8 cellular contexts compared by ENCODE assay signal in the genomic region with DNA sequence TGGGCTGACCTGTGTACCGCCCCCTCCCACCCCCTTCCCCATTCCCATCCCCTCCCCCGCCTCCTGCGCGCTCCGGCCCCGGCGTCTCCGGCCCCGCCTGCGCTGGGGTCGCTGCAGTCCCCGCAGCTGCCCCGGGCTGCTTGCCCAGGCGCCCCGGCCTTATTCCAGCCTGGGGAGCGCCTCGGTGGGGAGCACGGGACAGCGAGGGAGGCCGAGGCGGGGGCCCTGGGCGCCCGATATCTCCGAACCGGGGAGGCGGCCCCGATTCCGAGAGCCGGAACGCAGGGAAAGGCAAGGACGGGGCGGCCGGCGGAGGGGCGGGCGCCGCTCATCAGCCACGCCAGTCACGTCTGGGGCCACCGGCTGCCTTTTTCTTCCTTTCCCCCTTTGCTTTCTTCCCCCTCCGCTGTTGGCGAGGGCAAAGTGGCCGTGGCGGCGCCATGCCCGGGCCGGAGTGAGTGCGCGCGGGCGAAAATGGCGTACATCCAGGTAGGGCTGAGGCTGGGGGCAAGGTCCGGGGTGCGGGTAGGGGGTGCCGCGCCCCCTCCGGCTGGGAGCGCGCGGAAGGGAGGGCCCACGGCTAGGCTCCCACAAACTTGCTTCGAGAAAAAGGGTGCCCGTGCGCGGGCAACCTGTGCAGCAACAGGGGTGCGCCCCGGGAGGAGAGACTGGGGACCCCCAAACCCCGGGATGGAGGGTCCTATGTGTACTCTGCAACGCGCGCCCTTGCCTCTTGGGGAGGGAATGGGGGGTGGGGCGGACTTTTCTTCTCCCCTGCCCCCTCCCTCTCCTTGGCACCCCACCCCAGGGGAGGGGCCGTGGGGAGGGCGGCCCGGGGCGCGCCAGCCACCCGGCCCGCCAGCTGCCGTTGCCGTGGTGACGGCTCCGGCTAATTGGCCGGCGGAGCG. TPM values are rescaled to one million over a fixed set of nuclear protein-coding genes. Genes with fewer than 3 reads are reported as not detected.
A peak's percentile ranks its signal among the peaks of the same experiment; 100 is the strongest.
DNase-seq lines count a peak whose midpoint lies in the region; ATAC-seq and TF ChIP-seq lines count a peak whose summit lies in the region.

A gene with protein sequence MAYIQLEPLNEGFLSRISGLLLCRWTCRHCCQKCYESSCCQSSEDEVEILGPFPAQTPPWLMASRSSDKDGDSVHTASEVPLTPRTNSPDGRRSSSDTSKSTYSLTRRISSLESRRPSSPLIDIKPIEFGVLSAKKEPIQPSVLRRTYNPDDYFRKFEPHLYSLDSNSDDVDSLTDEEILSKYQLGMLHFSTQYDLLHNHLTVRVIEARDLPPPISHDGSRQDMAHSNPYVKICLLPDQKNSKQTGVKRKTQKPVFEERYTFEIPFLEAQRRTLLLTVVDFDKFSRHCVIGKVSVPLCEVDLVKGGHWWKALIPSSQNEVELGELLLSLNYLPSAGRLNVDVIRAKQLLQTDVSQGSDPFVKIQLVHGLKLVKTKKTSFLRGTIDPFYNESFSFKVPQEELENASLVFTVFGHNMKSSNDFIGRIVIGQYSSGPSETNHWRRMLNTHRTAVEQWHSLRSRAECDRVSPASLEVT (plus strand): TSS at position 68 of the 908 bp plus-strand sequence. CDS start 407 bp downstream, at position 475.

- TF ChIP-seq CTCF in AG04449 (IDR thresholded peaks at IDR 0.05; ENCODE audit: insufficient read depth, low read length, missing control alignments) (no peak), VCaP (conservative IDR thresholded peaks at IDR 0.05) (no peak)

- peak within 1 kb of the TSS; percentile 62 for H3K9ac ChIP-seq in HUES6 (ENCODE audit: low read length)

- H3K4me1 ChIP-seq in HUES6 (ENCODE audit: control insufficient read depth, insufficient read depth, low read length) (peaks cover 3% of the 10 kb centered on the region; the same call in 1 of the 2 replicates), right cardiac atrium (ENCODE audit: control insufficient read depth, insufficient read depth, low read length) (no peaks in the 10 kb centered on the region)

- POLR2A ChIA-PET in AG04449 (lab: Yijun Ruan, JAX), result no interaction called here

- intact Hi-C loops in right cardiac atrium (cut with DNase I), result loop anchor here in 1 of 4 donors (5.0 kb wide), 1 partner anchor 81 kb away; no protein-coding TSS in a partner anchor

- DNase-seq in AG04449 (ENCODE audit: low read depth, low spot score), result no peak
- DNase-seq in right cardiac atrium, result peak; percentile 55 to 83 (median 81)
- DNase-seq in skeletal muscle cell (ENCODE audit: low read depth), result no peak
- no peak for DNase-seq in NK-92 treated with Interleukin-12 subunit alpha and Interleukin-12 subunit beta, amount 100 ng/mL, for 24 hours (lab: John Stamatoyannopoulos, UW)

- H3K27me3 ChIP-seq in HUES6 (ENCODE audit: control insufficient read depth, insufficient read depth, low read length), result peaks cover 26% of the 10 kb centered on the region
- H3K27me3 ChIP-seq in right cardiac atrium (ENCODE audit: control insufficient read depth, insufficient read depth), result no peaks in the 10 kb centered on the region

- H3K4me3 ChIP-seq in AG04449 (ENCODE audit: low read depth, low read length), result peak within 1 kb of the TSS; percentile 18; the same call in 1 of the 2 replicates
- peak within 1 kb of the TSS; percentile 92 for H3K4me3 ChIP-seq in HUES6 (ENCODE audit: low read depth, low read length)
- H3K4me3 ChIP-seq in right cardiac atrium (ENCODE audit: low read length), result peak within 1 kb of the TSS; percentile 55
- H3K4me3 ChIP-seq in skeletal muscle cell (ENCODE audit: low read depth, low read length), result peak within 1 kb of the TSS; percentile 48

- H3K9me3 ChIP-seq in HUES6 (ENCODE audit: control insufficient read depth, insufficient read depth, low read depth, low read length) (0 out of 2 replicates have a peak, but pooled peaks cover under 1% of the 10 kb centered on the region), right cardiac atrium (ENCODE audit: control insufficient read depth, low read length) (no peaks in the 10 kb centered on the region)

- CTCF ChIA-PET in AG04449 (lab: Yijun Ruan, JAX), result interaction anchor here (1.3 kb wide), 1 partner anchor 11 kb away, joined by 5 read pairs; no protein-coding TSS in a partner anchor

- H3K36me3 ChIP-seq in HUES6 (ENCODE audit: control insufficient read depth, insufficient read depth, low read length), result no peaks in the 10 kb centered on the region

- peak; percentile 74 to 75 for ATAC-seq in right cardiac atrium
- no peak for ATAC-seq in HG03097 (IDR thresholded peaks at IDR 0.05; ENCODE audit: low FRiP score, unreplicated experiment)
- ATAC-seq in GM18907 (IDR thresholded peaks at IDR 0.05; ENCODE audit: unreplicated experiment), result no peak

- H3K27ac ChIP-seq in HUES6 (ENCODE audit: low read depth, low read length) (no peak within 1 kb of the TSS), VCaP (peak within 1 kb of the TSS; percentile 85), right cardiac atrium (ENCODE audit: low read length) (no peak within 1 kb of the TSS)

- under 1% methylated on average over 86 of the region's 86 CpGs for WGBS in right cardiac atrium

RNA-seq across cellular contexts. Expression of the gene that starts here (rescaled TPM):
- total RNA-seq in right cardiac atrium, result 1 to 10 TPM in 2 of 4 donors, under 1 TPM in 2; 0.86 to 1.3 (median 1.1) TPM
- polyA plus RNA-seq in right cardiac atrium, result 0.68 TPM

Comparison
In these comparisons a context has a peak if more than half of its experiments do, and no peak if none do; other contexts are left out.
1. DNase-seq: peak in right cardiac atrium (3 of 3); none in AG04449 (single experiment), skeletal muscle cell (single experiment) and NK-92 treated with Interleukin-12 subunit alpha and Interleukin-12 subunit beta, amount 100 ng/mL, for 24 hours (single experiment).
2. H3K4me3 ChIP-seq: peak in every context shown above with its lines; median percentile 92 in HUES6; 55 in right cardiac atrium; 48 in skeletal muscle cell; 18 in AG04449.
3. ATAC-seq: peak in right cardiac atrium (2 of 2); none in HG03097 (single experiment) and GM18907 (single experiment).